In genomic region chr3:61783993-61784718, GRCh38 we compare ENCODE assay signal across 16 cellular contexts.
DNase-seq lines count a peak whose midpoint lies in the region; ATAC-seq, FAIRE-seq and TF ChIP-seq lines count a peak whose summit lies in the region.
"Had no signal": no experiment of that assay in that cellular context is flagged by ENCODE, and none has a peak within 500 bp of the region (broad histone marks: within the 10 kb centered on the region; RNA-seq: fewer than 3 reads in every experiment).

No MANE protein-coding gene starts in this region.

- H2BK12ac ChIP-seq in mesenchymal stem cell (ENCODE audit: low read length in 2 of 2), result no peak overlapping the region

- no peak overlapping the region for H4K8ac ChIP-seq in IMR-90 (ENCODE audit: low read depth in 2 of 2, low read length in 2 of 2)
- H4K8ac ChIP-seq in mesenchymal stem cell (ENCODE audit: low read length), result no peak overlapping the region

- H3K4me1 Mint-ChIP-seq in natural killer cell treated with Interleukin-12 subunit alpha and Interleukin-12 subunit beta and Interleukin-15 and Interleukin-18, amount 100 ng/mL, for 72 hours (ENCODE audit: low read depth in 2 of 2), result no peaks in the 10 kb centered on the region

- 0 out of 2 replicates have a peak overlapping the region, but pooled peaks have one; percentile 11 for H2BK20ac ChIP-seq in IMR-90 (ENCODE audit: low read depth, low read length)

- H2BK5ac ChIP-seq in IMR-90 (ENCODE audit: low read depth, low read length, poor library complexity, severe bottlenecking) (peak overlapping the region; percentile 25), mesenchymal stem cell (ENCODE audit: low read depth, low read length, poor library complexity, severe bottlenecking) (no peak overlapping the region)

- TF ChIP-seq RAD21 in IMR-90 (IDR thresholded peaks at IDR 0.05; ENCODE audit: low read length) (no peak), GM12878 (IDR thresholded peaks at IDR 0.05; ENCODE audit: insufficient read depth, low read depth, low read length) (no peak)

- H3K4ac ChIP-seq in IMR-90 (ENCODE audit: low read depth, low read length) (peak overlapping the region; percentile 50), mesenchymal stem cell (ENCODE audit: low read depth in 1 of 2, low read length in 2 of 2) (no peak overlapping the region)

- BruUV-seq in IMR-90 (replicated peaks; lab: Mats Ljungman, UMichigan), result no TSS peak
- no TSS peak for BruUV-seq in GM12878 (replicated peaks; lab: Mats Ljungman, UMichigan)

- H3K9ac ChIP-seq in IMR-90 (ENCODE audit: low read depth, low read length) (no peak overlapping the region), GM12878 (ENCODE audit: control insufficient read depth, insufficient read depth, low read length) (no peak overlapping the region), mesenchymal stem cell (ENCODE audit: low read length) (no peak overlapping the region)

- H3K79me1 ChIP-seq in IMR-90 (ENCODE audit: low read depth in 1 of 2, low read length in 2 of 2) (peaks cover 25 to 52% of the 10 kb centered on the region in 2 experiments), mesenchymal stem cell (replicated peaks; ENCODE audit: low read length, poor library complexity, severe bottlenecking) (peaks cover 14% of the 10 kb centered on the region)

- H2AK5ac ChIP-seq in IMR-90 (ENCODE audit: low read depth, low read length) (no peak overlapping the region), mesenchymal stem cell (ENCODE audit: low read length, severe bottlenecking) (no peak overlapping the region)

- H4K20me1 ChIP-seq in IMR-90 (ENCODE audit: insufficient read depth, low read length), result peaks cover 23% of the 10 kb centered on the region
- no peaks in the 10 kb centered on the region for H4K20me1 ChIP-seq in GM12878 (ENCODE audit: control insufficient read depth, insufficient read depth)

- H3K23ac ChIP-seq in IMR-90 (ENCODE audit: low read depth, low read length) (peak overlapping the region; percentile 38; the same call in 1 of the 2 replicates), mesenchymal stem cell (ENCODE audit: low read length in 2 of 2) (no peak overlapping the region)

- FAIRE-seq in GM12878 (lab: Jason Lieb, UNC), result no peak
- FAIRE-seq: GM12892 had no signal

- H2BK15ac ChIP-seq in IMR-90 (ENCODE audit: low read depth, low read length) (no peak overlapping the region), mesenchymal stem cell (ENCODE audit: low read depth, poor library complexity, severe bottlenecking) (no peak overlapping the region)

- TF ChIP-seq POLR2A in IMR-90 (IDR thresholded peaks at IDR 0.05; ENCODE audit: low read depth, low read length) (no peak), GM12878 (IDR thresholded peaks at IDR 0.05; ENCODE audit: low read depth, low read length) (no peak)

- H3K4me2 ChIP-seq in IMR-90 (ENCODE audit: low read depth, low read length) (peak overlapping the region; percentile 74), GM12878 (ENCODE audit: control insufficient read depth, insufficient read depth) (no peak overlapping the region), mesenchymal stem cell (ENCODE audit: low read length, poor library complexity, severe bottlenecking) (no peak overlapping the region)

- H3K4me1 ChIP-seq in IMR-90 (ENCODE audit: control insufficient read depth, insufficient read depth, low read length) (peaks cover 8% of the 10 kb centered on the region), GM12878 (ENCODE audit: control insufficient read depth, insufficient read depth, low read length) (no peaks in the 10 kb centered on the region), mesenchymal stem cell (ENCODE audit: control insufficient read depth, insufficient read depth, low read depth, low read length) (peaks cover 4% of the 10 kb centered on the region)

- peak overlapping the region; percentile 23 for H3K4me3 ChIP-seq in AG09309 (ENCODE audit: control insufficient read depth, low read depth, low read length)
- no peak overlapping the region for H3K4me3 ChIP-seq in IMR-90 (ENCODE audit: insufficient read depth, low read depth, low read length)
- H3K4me3 ChIP-seq in GM12878, result no peak overlapping the region
- no peak overlapping the region for H3K4me3 ChIP-seq in mesenchymal stem cell (ENCODE audit: insufficient read depth in 1 of 2, low read depth in 1 of 2, low read length in 2 of 2)
- H3K4me3 ChIP-seq: tibial artery had no signal

- dilution Hi-C loops in IMR-90 (cut with HindIII; ENCODE audit: low sequenced_read_pairs, unreplicated experiment), result no loop called here

- H3K14ac ChIP-seq in IMR-90 (replicated peaks; ENCODE audit: low read depth, low read length), result no peak overlapping the region
- no peak overlapping the region for H3K14ac ChIP-seq in mesenchymal stem cell (ENCODE audit: low read length in 2 of 2)

- H2AFZ ChIP-seq in IMR-90 (replicated peaks; ENCODE audit: low read length, poor library complexity) (no peak overlapping the region), GM12878 (ENCODE audit: control insufficient read depth, low read depth, low read length) (no peak overlapping the region), mesenchymal stem cell (ENCODE audit: low read depth, low read length) (no peak overlapping the region)

- intact Hi-C loops in IMR-90 (cut with micrococcal nuclease), result loop anchor here (10.0 kb wide), 1 partner anchor 219 kb away; the partner anchor contains the start of gene PTPRG
- intact Hi-C loops in GM12878 (cut with micrococcal nuclease; ENCODE audit: unreplicated experiment), result no loop called here

- peaks cover 8% of the 10 kb centered on the region for H3K9me1 ChIP-seq in IMR-90 (ENCODE audit: insufficient read depth, low read length)

- RAD21 ChIA-PET in GM12878 (lab: Charles Lee; ENCODE audit: unreplicated experiment), result interaction anchor here (0.7 to 2.3 kb wide), 11 partner anchors 24 to 403 kb away, joined by 3 to 11 read pairs (median 4); no protein-coding TSS in a partner anchor

- TF ChIP-seq EP300 in GM12878 (IDR thresholded peaks at IDR 0.05; ENCODE audit: borderline replicate concordance in 1 of 2, control insufficient read depth in 1 of 2, low read depth in 2 of 2, low read length in 2 of 2), result no peak

- POLR2A ChIA-PET in IMR-90 (lab: Charles Lee; ENCODE audit: unreplicated experiment) (no interaction called here), GM12878 (lab: Charles Lee) (interaction anchor here (1.5 to 2.3 kb wide), 2 partner anchors 9 to 13 kb away, joined by 5 to 6 read pairs; no protein-coding TSS in a partner anchor)

- DNase-seq in AG09309 (ENCODE audit: low read depth) (peak; percentile 46), IMR-90 (peak; percentile 88), GM12878 (ENCODE audit: low read depth, low spot score) (no peak), kidney tubule cell (ENCODE audit: low spot score) (peak; percentile 49), mesenchymal stem cell (no peak), kidney glomerular epithelial cell (lab: John Stamatoyannopoulos, UW) (no peak)
- DNase-seq in natural killer cell treated with Interleukin-12 subunit alpha and Interleukin-12 subunit beta and Interleukin-15 and Interleukin-18, amount 100 ng/mL, for 72 hours (ENCODE audit: low spot score), result no peak
- DNase-seq: activated gamma-delta T cell; central memory CD4-positive, alpha-beta T cell; DMS153; NCI-H187; NCI-H774; Right ventricle myocardium superior; tibial artery had no signal

- H4K91ac ChIP-seq in IMR-90 (ENCODE audit: insufficient read depth, low read depth, low read length) (no peak overlapping the region), mesenchymal stem cell (ENCODE audit: low read length) (no peak overlapping the region)

- H3K9me3 Mint-ChIP-seq in natural killer cell treated with Interleukin-12 subunit alpha and Interleukin-12 subunit beta and Interleukin-15 and Interleukin-18, amount 100 ng/mL, for 72 hours, result peaks cover 6% of the 10 kb centered on the region

- in situ Hi-C loops in IMR-90 (cut with MboI; ENCODE audit: low sequenced_read_pairs), result no loop called here
- in situ Hi-C loops in GM12878 (cut with MboI), result no loop called here

- WGBS in IMR-90 (ENCODE audit: extremely low coverage in 2 of 2, insufficient read length in 1 of 2), 2 experiments, result no CpG with 5 or more reads among the region's 6 CpGs
- WGBS in GM12878 (ENCODE audit: insufficient coverage, insufficient replicate concordance, low lambda C conversion rate, missing lambda C conversion rate), result 34% methylated on average over 6 of the region's 6 CpGs
- 64% methylated on average over 3 of the region's 6 CpGs for WGBS in mesenchymal stem cell

- no peaks in the 10 kb centered on the region for H3K79me2 ChIP-seq in GM12878 (ENCODE audit: control insufficient read depth, insufficient read depth, low read length)

- H3K4me3 Mint-ChIP-seq in natural killer cell treated with Interleukin-12 subunit alpha and Interleukin-12 subunit beta and Interleukin-15 and Interleukin-18, amount 100 ng/mL, for 72 hours, result no peak overlapping the region

- H3K27ac ChIP-seq in IMR-90 (ENCODE audit: insufficient read depth, low read length), result peak overlapping the region; percentile 61; the same call in 1 of the 2 replicates
- no peak overlapping the region for H3K27ac ChIP-seq in GM12878 (ENCODE audit: control insufficient read depth, insufficient read depth)
- H3K27ac ChIP-seq in mesenchymal stem cell (ENCODE audit: low read length, poor library complexity, severe bottlenecking), result no peak overlapping the region
- H3K27ac ChIP-seq: tibial artery had no signal

- H3K27ac Mint-ChIP-seq in natural killer cell treated with Interleukin-12 subunit alpha and Interleukin-12 subunit beta and Interleukin-15 and Interleukin-18, amount 100 ng/mL, for 72 hours, result no peak overlapping the region

- TF ChIP-seq CTCF in AG09309 (IDR thresholded peaks at IDR 0.05; ENCODE audit: control insufficient read depth, insufficient read depth, low read depth, low read length, missing control alignments) (no peak), IMR-90 (conservative IDR thresholded peaks at IDR 0.05; ENCODE audit: low read depth, low read length) (no peak), GM12878 (IDR thresholded peaks at IDR 0.05 in 2 of 3, conservative IDR thresholded peaks at IDR 0.05 in 1 of 3; ENCODE audit: control insufficient read depth in 2 of 3, extremely low read depth in 1 of 3, insufficient read depth in 1 of 3, low read depth in 3 of 3, low read length in 3 of 3) (no peak)

- H3K18ac ChIP-seq in IMR-90 (ENCODE audit: low read depth, low read length) (0 out of 2 replicates have a peak overlapping the region, but pooled peaks have one; percentile 1), mesenchymal stem cell (ENCODE audit: low read depth in 1 of 2, low read length in 2 of 2) (no peak overlapping the region)

- peak overlapping the region; percentile 20; the same call in 1 of the 2 replicates for H2BK120ac ChIP-seq in IMR-90 (ENCODE audit: low read depth, low read length)
- no peak overlapping the region for H2BK120ac ChIP-seq in mesenchymal stem cell (ENCODE audit: low read depth, low read length)

- H3K56ac ChIP-seq in IMR-90 (ENCODE audit: extremely low read depth, insufficient read depth, low read length), result no peak overlapping the region

- no peaks in the 10 kb centered on the region for H3K36me3 Mint-ChIP-seq in natural killer cell treated with Interleukin-12 subunit alpha and Interleukin-12 subunit beta and Interleukin-15 and Interleukin-18, amount 100 ng/mL, for 72 hours

- H3K9me3 ChIP-seq in IMR-90 (ENCODE audit: control insufficient read depth, insufficient read depth, low read length) (no peaks in the 10 kb centered on the region), GM12878 (replicated peaks; ENCODE audit: control insufficient read depth, insufficient read depth, low read length) (no peaks in the 10 kb centered on the region), mesenchymal stem cell (ENCODE audit: control insufficient read depth, low read length) (no peaks in the 10 kb centered on the region)

- SMC1A ChIA-PET in GM12878 (lab: Charles Lee; ENCODE audit: uncharacterized antibody, unreplicated experiment), result interaction anchor here (0.6 to 7.7 kb wide), 22 partner anchors 9 to 370 kb away, joined by 3 to 50 read pairs (median 4); no protein-coding TSS in a partner anchor

- no peaks in the 10 kb centered on the region for H3K27me3 Mint-ChIP-seq in natural killer cell treated with Interleukin-12 subunit alpha and Interleukin-12 subunit beta and Interleukin-15 and Interleukin-18, amount 100 ng/mL, for 72 hours

- no peaks in the 10 kb centered on the region for H3K36me3 ChIP-seq in IMR-90 (ENCODE audit: control insufficient read depth, insufficient read depth, low read length)
- no peaks in the 10 kb centered on the region for H3K36me3 ChIP-seq in GM12878 (ENCODE audit: control insufficient read depth in 2 of 2, insufficient read depth in 2 of 2, low read length in 1 of 2)
- H3K36me3 ChIP-seq in mesenchymal stem cell (ENCODE audit: control insufficient read depth in 1 of 2, insufficient read depth in 2 of 2, low read depth in 1 of 2, low read length in 2 of 2), result no peaks in the 10 kb centered on the region
- H3K36me3 ChIP-seq: tibial artery had no signal

- CTCF ChIA-PET in IMR-90 (lab: Yijun Ruan, JAX), result interaction anchor here (0.6 kb wide), 2 partner anchors 18 to 29 kb away, joined by 3 to 7 read pairs; no protein-coding TSS in a partner anchor
- CTCF ChIA-PET in GM12878 (lab: Yijun Ruan, JAX), result interaction anchor here (0.9 to 4.9 kb wide), 7 partner anchors 9 to 219 kb away, joined by 3 to 22 read pairs (median 4); no protein-coding TSS in a partner anchor

- no peak overlapping the region for H4K5ac ChIP-seq in IMR-90 (ENCODE audit: low read depth, low read length)

- H3K27me3 ChIP-seq in IMR-90 (ENCODE audit: control insufficient read depth, insufficient read depth, low read length) (no peaks in the 10 kb centered on the region), GM12878 (replicated peaks in 1 of 2; ENCODE audit: control insufficient read depth in 2 of 2, insufficient read depth in 2 of 2, low read length in 1 of 2) (no peaks in the 10 kb centered on the region; a peak in 1 of 4 replicates), mesenchymal stem cell (ENCODE audit: control insufficient read depth in 1 of 2, insufficient read depth in 1 of 2, low read length in 2 of 2) (no peaks in the 10 kb centered on the region)
- H3K27me3 ChIP-seq: tibial artery had no signal

- ATAC-seq in IMR-90 (ENCODE audit: low read depth) (peak; percentile 96), GM12878 (peak; percentile 77), esophagus mucosa (no peak)
- ATAC-seq in natural killer cell treated with Interleukin-12 subunit alpha and Interleukin-12 subunit beta and Interleukin-15 and Interleukin-18, amount 100 ng/mL, for 72 hours, result no peak

- no peak overlapping the region for H2AK9ac ChIP-seq in IMR-90 (replicated peaks; ENCODE audit: low read depth, low read length, poor library complexity)

Comparison
In these comparisons a context has a peak if more than half of its experiments do, and no peak if none do; other contexts are left out.
1. DNase-seq: peak in AG09309 (single experiment), IMR-90 (single experiment) and kidney tubule cell (single experiment); none in GM12878 (single experiment), natural killer cell treated with Interleukin-12 subunit alpha and Interleukin-12 subunit beta and Interleukin-15 and Interleukin-18, amount 100 ng/mL, for 72 hours (single experiment), mesenchymal stem cell (single experiment) and kidney glomerular epithelial cell (single experiment).
2. ATAC-seq: peak in IMR-90 (single experiment) and GM12878 (single experiment); none in natural killer cell treated with Interleukin-12 subunit alpha and Interleukin-12 subunit beta and Interleukin-15 and Interleukin-18, amount 100 ng/mL, for 72 hours (0 of 2) and esophagus mucosa (single experiment).